ENCODE assay signal across 23 cellular contexts in the genomic region with DNA sequence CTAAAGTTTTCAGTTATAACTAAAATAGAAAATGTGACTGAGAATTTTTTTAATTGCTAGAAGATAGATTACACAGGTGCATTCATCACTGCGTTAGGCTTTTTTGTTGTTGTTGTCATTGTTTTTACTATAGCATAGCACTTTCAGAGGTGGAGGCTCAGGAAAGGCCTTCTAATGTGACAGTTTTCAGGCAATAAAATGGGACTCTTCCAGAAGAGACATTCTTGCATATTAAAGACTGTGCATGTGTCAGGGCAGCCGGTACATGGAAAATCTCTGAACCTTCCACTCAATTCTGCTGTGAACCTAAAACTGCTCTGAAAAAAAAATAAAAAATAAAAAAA.
DNase-seq lines count a peak whose midpoint lies in the region; ATAC-seq and TF ChIP-seq lines count a peak whose summit lies in the region.
"Had no signal": no experiment of that assay in that cellular context is flagged by ENCODE, and none has a peak within 500 bp of the region (broad histone marks: within the 10 kb centered on the region; RNA-seq: fewer than 3 reads in every experiment).

No MANE protein-coding gene starts in this region.

- H3K4me3 Mint-ChIP-seq in activated T-cell treated with anti-CD3 and anti-CD28 coated beads, Interleukin-2, amount 50 U/mL, for 24 hours, result no peak overlapping the region
- H3K4me3 Mint-ChIP-seq in activated CD4-positive, alpha-beta T cell treated with anti-CD3 and anti-CD28 coated beads, Interleukin-2, amount 10 ng/mL, durations not matched to agents 24 days and 14 days, result no peak overlapping the region
- H3K4me3 Mint-ChIP-seq in activated naive CD8-positive, alpha-beta T cell treated with anti-CD3 and anti-CD28 coated beads, Interleukin-2, amount 50 U/mL, for 24 hours, result no peak overlapping the region
- H3K4me3 Mint-ChIP-seq: activated naive CD8-positive, alpha-beta T cell treated with anti-CD3 and anti-CD28 coated beads for 36 hours; GM23338; type B pancreatic cell had no signal

- no peaks in the 10 kb centered on the region for H3K9me3 ChIP-seq in OCI-LY7 (ENCODE audit: low read length)
- H3K9me3 ChIP-seq: spleen had no signal

- no peak for TF ChIP-seq CTCF in OCI-LY7 (conservative IDR thresholded peaks at IDR 0.05; ENCODE audit: low read length)

- H3K36me3 Mint-ChIP-seq in activated T-cell treated with anti-CD3 and anti-CD28 coated beads, Interleukin-2, amount 50 U/mL, for 24 hours (ENCODE audit: low read depth), result no peaks in the 10 kb centered on the region
- no peaks in the 10 kb centered on the region for H3K36me3 Mint-ChIP-seq in activated CD4-positive, alpha-beta T cell treated with anti-CD3 and anti-CD28 coated beads, Interleukin-2, amount 10 ng/mL, durations not matched to agents 24 days and 14 days (ENCODE audit: low read depth)
- H3K36me3 Mint-ChIP-seq in activated naive CD8-positive, alpha-beta T cell treated with anti-CD3 and anti-CD28 coated beads, Interleukin-2, amount 50 U/mL, for 24 hours (ENCODE audit: low read depth), result no peaks in the 10 kb centered on the region
- H3K36me3 Mint-ChIP-seq: activated naive CD8-positive, alpha-beta T cell treated with anti-CD3 and anti-CD28 coated beads for 36 hours; type B pancreatic cell had no signal

- intact Hi-C loops in OCI-LY7 (cut with micrococcal nuclease; ENCODE audit: unreplicated experiment), result no loop called here
- intact Hi-C loops in activated CD4-positive, alpha-beta T cell treated with anti-CD3 and anti-CD28 coated beads, Interleukin-2, amount 10 ng/mL, durations not matched to agents 24 days and 14 days (cut with micrococcal nuclease), result no loop called here

- no peaks in the 10 kb centered on the region for H3K9me3 Mint-ChIP-seq in activated T-cell treated with anti-CD3 and anti-CD28 coated beads, Interleukin-2, amount 50 U/mL, for 24 hours
- no peaks in the 10 kb centered on the region for H3K9me3 Mint-ChIP-seq in activated CD4-positive, alpha-beta T cell treated with anti-CD3 and anti-CD28 coated beads, Interleukin-2, amount 10 ng/mL, durations not matched to agents 24 days and 14 days
- no peaks in the 10 kb centered on the region for H3K9me3 Mint-ChIP-seq in activated naive CD8-positive, alpha-beta T cell treated with anti-CD3 and anti-CD28 coated beads, Interleukin-2, amount 50 U/mL, for 24 hours
- H3K9me3 Mint-ChIP-seq: activated naive CD8-positive, alpha-beta T cell treated with anti-CD3 and anti-CD28 coated beads for 36 hours; GM23338; type B pancreatic cell had no signal

- DNase-seq in OCI-LY7 (ENCODE audit: low spot score), result no peak
- DNase-seq in activated T-cell treated with anti-CD3 and anti-CD28 coated beads, Interleukin-2, amount 50 U/mL, for 24 hours, result no peak
- no peak for DNase-seq in activated CD4-positive, alpha-beta T cell treated with anti-CD3 and anti-CD28 coated beads, Interleukin-2, amount 10 ng/mL, durations not matched to agents 24 days and 14 days
- no peak for DNase-seq in activated naive CD8-positive, alpha-beta T cell treated with anti-CD3 and anti-CD28 coated beads, Interleukin-2, amount 50 U/mL, for 24 hours
- DNase-seq: activated CD4-positive, alpha-beta T cell treated with anti-CD3 and anti-CD28 coated beads, Interleukin-2, amount 50 U/mL, for 1 hour; activated naive CD8-positive, alpha-beta T cell treated with anti-CD3 and anti-CD28 coated beads for 36 hours; activated T-cell treated with anti-CD3 and anti-CD28 coated beads, Interleukin-2, amount 50 U/mL, for 1 hour; effector memory CD4-positive, alpha-beta T cell; left ventricle myocardium superior; NCI-H1105 treated with DMSO at 0.1 percent for 48 hours; NCI-H2171 treated with DMSO at 0.1 percent for 48 hours; NK-92 treated with Interleukin-12 subunit alpha and Interleukin-12 subunit beta, amount 100 ng/mL, for 24 hours; spleen; stimulated activated naive CD4-positive, alpha-beta T cell treated with Interleukin-2 at 50 U/mL for 16 hours had no signal

- no peak overlapping the region for H3K27ac Mint-ChIP-seq in activated T-cell treated with anti-CD3 and anti-CD28 coated beads, Interleukin-2, amount 50 U/mL, for 24 hours
- H3K27ac Mint-ChIP-seq in activated CD4-positive, alpha-beta T cell treated with anti-CD3 and anti-CD28 coated beads, Interleukin-2, amount 10 ng/mL, durations not matched to agents 24 days and 14 days, result no peak overlapping the region
- no peak overlapping the region for H3K27ac Mint-ChIP-seq in activated naive CD8-positive, alpha-beta T cell treated with anti-CD3 and anti-CD28 coated beads, Interleukin-2, amount 50 U/mL, for 24 hours
- H3K27ac Mint-ChIP-seq: activated naive CD8-positive, alpha-beta T cell treated with anti-CD3 and anti-CD28 coated beads for 36 hours; GM23338; type B pancreatic cell had no signal

- H3K4me1 ChIP-seq in OCI-LY7 (ENCODE audit: insufficient read depth, low read length, poor library complexity, severe bottlenecking), result no peaks in the 10 kb centered on the region
- H3K4me1 ChIP-seq: parathyroid adenoma, spleen had no signal

- CTCF ChIA-PET in OCI-LY7 (lab: Charles Lee; ENCODE audit: unreplicated experiment), result no interaction called here

- no peaks in the 10 kb centered on the region for H3K9me2 ChIP-seq in OCI-LY7 (ENCODE audit: insufficient read depth, low read length)

- H4K20me1 ChIP-seq in OCI-LY7 (ENCODE audit: insufficient read depth, low read length), result no peaks in the 10 kb centered on the region

- no peak overlapping the region for H3K4me3 ChIP-seq in OCI-LY7 (ENCODE audit: low read depth, low read length, poor library complexity, severe bottlenecking)
- H3K4me3 ChIP-seq: cardiac muscle cell, GM23338, SJSA1, spleen had no signal

- H3K36me3 ChIP-seq in OCI-LY7 (ENCODE audit: insufficient read depth, low read length), result no peaks in the 10 kb centered on the region; the same call in 1 of the 2 replicates
- H3K36me3 ChIP-seq: cardiac muscle cell, SJSA1, spleen had no signal

- no peaks in the 10 kb centered on the region for H3K79me2 ChIP-seq in OCI-LY7 (ENCODE audit: insufficient read depth, low read depth, low read length)
- H3K79me2 ChIP-seq: parathyroid adenoma had no signal

- H3K4me2 ChIP-seq in OCI-LY7 (ENCODE audit: low read length), result no peak overlapping the region
- H3K4me2 ChIP-seq: GM23338 had no signal

- H3K4me1 Mint-ChIP-seq in activated T-cell treated with anti-CD3 and anti-CD28 coated beads, Interleukin-2, amount 50 U/mL, for 24 hours (ENCODE audit: low read depth), result no peaks in the 10 kb centered on the region
- H3K4me1 Mint-ChIP-seq in activated CD4-positive, alpha-beta T cell treated with anti-CD3 and anti-CD28 coated beads, Interleukin-2, amount 10 ng/mL, durations not matched to agents 24 days and 14 days, result no peaks in the 10 kb centered on the region
- H3K4me1 Mint-ChIP-seq in activated naive CD8-positive, alpha-beta T cell treated with anti-CD3 and anti-CD28 coated beads, Interleukin-2, amount 50 U/mL, for 24 hours, result no peaks in the 10 kb centered on the region
- H3K4me1 Mint-ChIP-seq: activated naive CD8-positive, alpha-beta T cell treated with anti-CD3 and anti-CD28 coated beads for 36 hours; GM23338 had no signal

- ATAC-seq in GM18867 (IDR thresholded peaks at IDR 0.05; ENCODE audit: unreplicated experiment), result peak; percentile 35
- ATAC-seq in GM21528 (IDR thresholded peaks at IDR 0.05; ENCODE audit: low FRiP score, unreplicated experiment), result peak; percentile 29
- ATAC-seq in HG03066 (IDR thresholded peaks at IDR 0.05; ENCODE audit: low read depth, unreplicated experiment), result peak; percentile 14
- no peak for ATAC-seq in activated naive CD8-positive, alpha-beta T cell treated with anti-CD3 and anti-CD28 coated beads, Interleukin-2, amount 50 U/mL, for 24 hours
- ATAC-seq in HG02973 (IDR thresholded peaks at IDR 0.05; ENCODE audit: unreplicated experiment), result no peak
- ATAC-seq: left ventricle myocardium superior had no signal

- peaks cover 15% of the 10 kb centered on the region for H3K27me3 Mint-ChIP-seq in activated T-cell treated with anti-CD3 and anti-CD28 coated beads, Interleukin-2, amount 50 U/mL, for 24 hours
- peaks cover 6% of the 10 kb centered on the region for H3K27me3 Mint-ChIP-seq in activated CD4-positive, alpha-beta T cell treated with anti-CD3 and anti-CD28 coated beads, Interleukin-2, amount 10 ng/mL, durations not matched to agents 24 days and 14 days
- H3K27me3 Mint-ChIP-seq in activated naive CD8-positive, alpha-beta T cell treated with anti-CD3 and anti-CD28 coated beads, Interleukin-2, amount 50 U/mL, for 24 hours, result peaks cover 7% of the 10 kb centered on the region
- H3K27me3 Mint-ChIP-seq: type B pancreatic cell had no signal

- no peak overlapping the region for H3K27ac ChIP-seq in OCI-LY7 (ENCODE audit: low read depth, low read length, poor library complexity, severe bottlenecking)
- H3K27ac ChIP-seq: cardiac muscle cell, parathyroid adenoma, spleen had no signal

- H2AFZ ChIP-seq in OCI-LY7 (ENCODE audit: low read length), result peak overlapping the region; percentile 4; the same call in 1 of the 2 replicates
- H2AFZ ChIP-seq: GM23338, parathyroid adenoma had no signal

- POLR2A ChIA-PET in OCI-LY7 (lab: Charles Lee), result no interaction called here

- no TSS peak for BruUV-seq in OCI-LY7 (replicated peaks; lab: Mats Ljungman, UMichigan)

Comparison
In these comparisons a context has a peak if more than half of its experiments do, and no peak if none do; other contexts are left out.
1. ATAC-seq: peak in GM18867 (single experiment), GM21528 (single experiment) and HG03066 (single experiment); none in activated naive CD8-positive, alpha-beta T cell treated with anti-CD3 and anti-CD28 coated beads, Interleukin-2, amount 50 U/mL, for 24 hours (single experiment) and HG02973 (single experiment).